ENCODE assay signal across 15 cellular contexts in the genomic region with DNA sequence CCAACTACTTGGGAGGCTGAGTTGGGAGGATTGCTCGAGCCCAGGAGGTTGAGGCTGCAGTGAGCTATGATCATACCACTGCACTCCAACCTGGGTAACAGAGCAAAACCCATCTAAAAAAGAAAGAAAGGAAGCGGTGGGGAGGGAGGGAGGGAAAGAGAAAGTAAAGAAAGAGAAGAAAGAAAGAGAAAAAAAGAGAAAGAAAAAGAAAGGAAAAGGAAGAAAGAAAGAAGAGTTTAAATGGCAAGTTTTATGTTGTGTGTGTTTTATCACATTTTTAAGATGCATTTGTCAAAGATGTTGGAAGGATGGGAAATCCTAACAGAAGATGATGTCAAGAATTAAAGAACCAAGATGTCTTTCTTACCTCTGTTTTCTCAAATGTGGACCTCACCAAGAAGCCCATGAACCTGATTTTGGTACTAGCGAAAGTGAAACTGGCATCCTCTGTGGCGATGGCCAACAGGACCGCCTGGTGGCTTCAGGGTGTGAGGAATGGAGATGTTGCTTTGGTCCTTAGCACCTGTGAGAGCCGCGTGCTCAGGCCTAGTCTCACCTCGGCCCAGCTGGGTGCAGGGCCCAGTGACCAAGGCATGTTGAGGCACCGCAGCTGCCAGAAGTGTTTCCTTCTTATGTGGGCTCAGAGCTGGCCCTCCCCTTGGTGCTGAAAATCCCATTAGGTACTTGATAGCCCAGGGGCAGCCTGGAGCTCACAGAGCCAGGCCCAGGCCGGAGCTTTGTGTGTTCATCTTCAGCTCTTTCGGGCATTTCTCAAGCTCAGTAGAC. TPM values are rescaled to one million over a fixed set of nuclear protein-coding genes. Genes with fewer than 3 reads are reported as not detected.
"Had no signal": no experiment of that assay in that cellular context is flagged by ENCODE, and none has a peak within 500 bp of the region (broad histone marks: within the 10 kb centered on the region; RNA-seq: fewer than 3 reads in every experiment).

No MANE protein-coding gene starts in this region.

- H3K27ac ChIP-seq: adrenal gland, hepatocyte, lower lobe of right lung, neutrophil, right lobe of liver had no signal

- H3K27me3 ChIP-seq: adrenal gland, hepatocyte, neutrophil, right lobe of liver had no signal

- H3K4me3 Mint-ChIP-seq: activated T-helper 17 cell treated with anti-CD3 and anti-CD28 coated beads, Interleukin-2, amount 50 U/mL, for 72 hours; type B pancreatic cell had no signal

- DNase-seq: activated naive CD4-positive, alpha-beta T cell treated with anti-CD3 and anti-CD28 coated beads, Interleukin-2, amount 50 U/mL, for 16 hours; adrenal gland; erythroblast; kidney glomerular epithelial cell; lower lobe of right lung; naive B cell; stimulated activated CD4-positive, alpha-beta T cell treated with anti-CD3 and anti-CD28 coated beads, Interleukin-12 subunit alpha, Interleukin-12 subunit beta, amount 100 ng/mL, for 4 hours; stimulated activated naive CD4-positive, alpha-beta T cell had no signal

- H3K9me3 ChIP-seq: adrenal gland, lower lobe of right lung, neutrophil, right lobe of liver had no signal

- H3K36me3 Mint-ChIP-seq: naive B cell had no signal

- H3K36me3 ChIP-seq: adrenal gland, lower lobe of right lung, neutrophil, right lobe of liver had no signal

- H3K79me2 ChIP-seq: hepatocyte had no signal

- H2AFZ ChIP-seq: hepatocyte had no signal

- H3K4me1 ChIP-seq: adrenal gland, lower lobe of right lung, right lobe of liver had no signal

- H3K27me3 Mint-ChIP-seq: activated T-helper 17 cell treated with anti-CD3 and anti-CD28 coated beads, Interleukin-2, amount 50 U/mL, for 72 hours; type B pancreatic cell had no signal

- H3K4me3 ChIP-seq: adrenal gland, hepatocyte, lower lobe of right lung, right lobe of liver had no signal

- H3K27ac Mint-ChIP-seq: activated T-helper 17 cell treated with anti-CD3 and anti-CD28 coated beads, Interleukin-2, amount 50 U/mL, for 72 hours; naive B cell; type B pancreatic cell had no signal

- ATAC-seq: activated T-helper 17 cell treated with anti-CD3 and anti-CD28 coated beads, Interleukin-2, amount 50 U/mL, for 72 hours; lower lobe of right lung; right lobe of liver had no signal

- H3K4me1 Mint-ChIP-seq: activated T-helper 17 cell treated with anti-CD3 and anti-CD28 coated beads, Interleukin-2, amount 50 U/mL, for 72 hours; naive B cell had no signal

- H3K9me3 Mint-ChIP-seq: activated T-helper 17 cell treated with anti-CD3 and anti-CD28 coated beads, Interleukin-2, amount 50 U/mL, for 72 hours; naive B cell had no signal

- H3K4me2 ChIP-seq: hepatocyte had no signal

RNA-seq across cellular contexts. Expression of a gene that starts 9.8 kb away (rescaled TPM):
- total RNA-seq: activated T-helper 17 cell treated with anti-CD3 and anti-CD28 coated beads, Interleukin-2, amount 50 U/mL, for 72 hours; adrenal gland; hepatocyte; lower lobe of right lung; posterior vena cava; right lobe of liver; T-helper 2 cell treated with Interferon-gamma antibody and Interleukin-4, amounts not matched to agents 100 ng/mL and 5 ng/mL, for 36 hours had no signal
- polyA plus RNA-seq: adrenal gland, hepatocyte had no signal
